ENCODE assay signal across 11 cellular contexts in genomic region chr2:216188956-216189355, GRCh38.
DNase-seq lines count a peak whose midpoint lies in the region; ATAC-seq and TF ChIP-seq lines count a peak whose summit lies in the region.
"Had no signal": no experiment of that assay in that cellular context is flagged by ENCODE, and none has a peak within 500 bp of the region (broad histone marks: within the 10 kb centered on the region; RNA-seq: fewer than 3 reads in every experiment).

No MANE protein-coding gene starts in this region.

- no peak overlapping the region for H2BK5ac ChIP-seq in mesendoderm (ENCODE audit: low read length)

- H3K79me2 ChIP-seq in mammary epithelial cell (ENCODE audit: insufficient read depth, low read length) (peaks cover 74% of the 10 kb centered on the region), mesendoderm (ENCODE audit: control insufficient read depth, insufficient read depth, low read length) (peaks cover 15% of the 10 kb centered on the region)

- H2BK120ac ChIP-seq in mesendoderm (ENCODE audit: low read depth, low read length) = no peak overlapping the region

- BruUV-seq in mammary epithelial cell (replicated peaks; lab: Mats Ljungman, UMichigan) = no TSS peak

- intact Hi-C loops in mammary epithelial cell (cut with micrococcal nuclease) = no loop called here

- peak overlapping the region; percentile 31 for H3K56ac ChIP-seq in mesendoderm (ENCODE audit: low read length)

- ATAC-seq in HG02852 (IDR thresholded peaks at IDR 0.05; ENCODE audit: unreplicated experiment) = no peak

- H3K23ac ChIP-seq in mesendoderm (ENCODE audit: low read length) = no peak overlapping the region

- peaks cover 12% of the 10 kb centered on the region for H3K79me1 ChIP-seq in mesendoderm (ENCODE audit: low read length)

- no peak overlapping the region for H3K4me3 ChIP-seq in HUES64 (ENCODE audit: low read length)
- no peak overlapping the region for H3K4me3 ChIP-seq in mammary epithelial cell (replicated peaks in 1 of 3; ENCODE audit: insufficient read depth in 1 of 3, low read depth in 2 of 3, low read length in 3 of 3)
- no peak overlapping the region for H3K4me3 ChIP-seq in mesendoderm (ENCODE audit: low read length)

- CTCF ChIA-PET in mammary epithelial cell (lab: Charles Lee; ENCODE audit: low non-redundant PET) = interaction anchor here (0.5 kb wide), 1 partner anchor 71 kb away, joined by 5 read pairs; no protein-coding TSS in a partner anchor

- no peak overlapping the region for H2AFZ ChIP-seq in mammary epithelial cell (ENCODE audit: low read depth, low read length)

- no peaks in the 10 kb centered on the region for H3K27me3 ChIP-seq in HUES64 (ENCODE audit: insufficient read depth, low read length)
- H3K27me3 ChIP-seq in mammary epithelial cell (ENCODE audit: insufficient read depth, low read length) = no peaks in the 10 kb centered on the region
- H3K27me3 ChIP-seq in mesendoderm (ENCODE audit: insufficient read depth, low read length, poor library complexity) = no peaks in the 10 kb centered on the region

- no peak overlapping the region for H2BK15ac ChIP-seq in mesendoderm (replicated peaks; ENCODE audit: low read depth)

- peaks cover 39% of the 10 kb centered on the region for H3K4me1 ChIP-seq in HUES64 (ENCODE audit: insufficient read depth, low read length)
- H3K4me1 ChIP-seq in mammary epithelial cell (ENCODE audit: insufficient read depth, low read length) = peaks cover 19% of the 10 kb centered on the region
- peaks cover 4% of the 10 kb centered on the region for H3K4me1 ChIP-seq in mesendoderm (ENCODE audit: control insufficient read depth, low read depth, low read length)

- no peak overlapping the region for H4K5ac ChIP-seq in mesendoderm (ENCODE audit: low read length)

- dilution Hi-C loops in mammary epithelial cell (cut with HindIII; ENCODE audit: low sequenced_read_pairs) = no loop called here

- H4K20me1 ChIP-seq in mammary epithelial cell (ENCODE audit: insufficient read depth, low read length) = peaks cover 3% of the 10 kb centered on the region

- DNase-seq in AG09319 (ENCODE audit: extremely low read depth, low read depth) (peak; percentile 25), mammary epithelial cell (peak; percentile 85), mesendoderm (no peak), NCI-H446 treated with DMSO at 0.1 percent for 48 hours (lab: John Stamatoyannopoulos, UW) (no peak), NCI-H510A (lab: John Stamatoyannopoulos, UW) (no peak)
- no peak for DNase-seq in stimulated activated CD4-positive, alpha-beta T cell treated with anti-CD3 and anti-CD28 coated beads, Interleukin-2, amount 100 ng/mL, for 24 hours
- DNase-seq: NCI-H526, posterior cingulate gyrus had no signal

- in situ Hi-C loops in mammary epithelial cell (cut with MboI; ENCODE audit: low sequenced_read_pairs in 2 of 2) = loop anchor here in 1 of 2 donors (25.0 kb wide), 1 partner anchor 223 kb away; the partner anchor contains the start of gene SMARCAL1

- H3K18ac ChIP-seq in mesendoderm (ENCODE audit: low read length) = no peak overlapping the region

- H3K27ac ChIP-seq in HUES64 (ENCODE audit: low read depth, low read length) = 0 out of 2 replicates have a peak overlapping the region, but pooled peaks have one; percentile 13
- H3K27ac ChIP-seq in mammary epithelial cell (ENCODE audit: insufficient read depth, low read depth, low read length) = peak overlapping the region; percentile 0
- no peak overlapping the region for H3K27ac ChIP-seq in mesendoderm (ENCODE audit: low read depth, low read length)
- H3K27ac ChIP-seq: C4-2B had no signal

- H3K4me2 ChIP-seq in mammary epithelial cell (ENCODE audit: insufficient read depth, low read depth, low read length) (peak overlapping the region; percentile 35), mesendoderm (ENCODE audit: low read length) (no peak overlapping the region)

- no peak overlapping the region for H4K8ac ChIP-seq in mesendoderm (ENCODE audit: low read depth, low read length)

- H3K36me3 ChIP-seq in HUES64 (ENCODE audit: insufficient read depth, low read length) = peaks cover 82% of the 10 kb centered on the region
- H3K36me3 ChIP-seq in mammary epithelial cell (ENCODE audit: insufficient read depth, low read length) = peaks cover 18% of the 10 kb centered on the region
- peaks cover 3% of the 10 kb centered on the region for H3K36me3 ChIP-seq in mesendoderm (ENCODE audit: control insufficient read depth, insufficient read depth, low read length)

- TF ChIP-seq CTCF in AG09319 (IDR thresholded peaks at IDR 0.05; ENCODE audit: low read depth, low read length) (no peak), mammary epithelial cell (conservative IDR thresholded peaks at IDR 0.05 in 1 of 2, IDR thresholded peaks at IDR 0.05 in 1 of 2; ENCODE audit: extremely low read depth in 1 of 2, insufficient read depth in 1 of 2, low read depth in 1 of 2, low read length in 2 of 2) (no peak)

- no peak overlapping the region for H2AK5ac ChIP-seq in mesendoderm (ENCODE audit: low read length)

- H3K9me3 ChIP-seq in HUES64 (ENCODE audit: insufficient read depth, low read depth, low read length) = no peaks in the 10 kb centered on the region
- no peaks in the 10 kb centered on the region for H3K9me3 ChIP-seq in mammary epithelial cell (replicated peaks; ENCODE audit: insufficient read depth, low read length)

- H3K4ac ChIP-seq in mesendoderm (ENCODE audit: low read depth, low read length) = no peak overlapping the region

- 90% methylated on average over 1 of the region's 2 CpGs for WGBS in HUES64
- WGBS in mammary epithelial cell (ENCODE audit: low coverage, missing lambda C conversion rate) = 7% methylated on average over 2 of the region's 2 CpGs
- no CpG with 5 or more reads among the region's 2 CpGs for WGBS in mesendoderm (ENCODE audit: extremely low coverage, insufficient coverage, low lambda C conversion rate)

- H3K9ac ChIP-seq in HUES64 (ENCODE audit: low read depth, low read length) (no peak overlapping the region), mammary epithelial cell (ENCODE audit: insufficient read depth, low read length) (peak overlapping the region; percentile 3), mesendoderm (ENCODE audit: low read length) (no peak overlapping the region)

Comparison
In these comparisons a context has a peak if more than half of its experiments do, and no peak if none do; other contexts are left out.
1. DNase-seq: peak in AG09319 (single experiment) and mammary epithelial cell (single experiment); none in mesendoderm (single experiment), NCI-H446 treated with DMSO at 0.1 percent for 48 hours (single experiment), stimulated activated CD4-positive, alpha-beta T cell treated with anti-CD3 and anti-CD28 coated beads, Interleukin-2, amount 100 ng/mL, for 24 hours (0 of 2) and NCI-H510A (single experiment).